Comparison of ENCODE assay signal across 1 cellular context in genomic region chr20:6121504-6121903, GRCh38.
TF ChIP-seq lines count a peak whose summit lies in the region.

No MANE protein-coding gene starts in this region.

TF ChIP-seq in HCT116, 20 proteins besides CTCF, POLR2A, EP300 and RAD21 (continued from another document):
- TF ChIP-seq SIN3A (IDR thresholded peaks at IDR 0.05; ENCODE audit: low read depth) (no peak), FOSL1 (IDR thresholded peaks at IDR 0.05; ENCODE audit: low read depth) (no peak), TCF7L2 (IDR thresholded peaks at IDR 0.05; ENCODE audit: borderline replicate concordance, extremely low read depth, insufficient read depth, insufficient read length) (no peak), MAX (IDR thresholded peaks at IDR 0.05) (no peak), SRF (IDR thresholded peaks at IDR 0.05; ENCODE audit: low read depth) (no peak), YY1 (IDR thresholded peaks at IDR 0.05; ENCODE audit: extremely low read depth, insufficient replicate concordance, low read depth, low read length) (no peak), POLR2AphosphoS5 (IDR thresholded peaks at IDR 0.05; ENCODE audit: low read depth, low read length) (no peak)
